ENCODE assay signal across 27 cellular contexts in genomic region chr14:81161088-81161487, GRCh38.
"Had no signal": no experiment of that assay in that cellular context is flagged by ENCODE, and none has a peak within 500 bp of the region (broad histone marks: within the 10 kb centered on the region; RNA-seq: fewer than 3 reads in every experiment).

No MANE protein-coding gene starts in this region.

- H3K27me3 ChIP-seq: ascending aorta, dorsolateral prefrontal cortex, esophagus muscularis mucosa, foreskin keratinocyte, gastrocnemius medialis, heart left ventricle had no signal

- H3K36me3 ChIP-seq: ascending aorta, esophagus muscularis mucosa, gastrocnemius medialis, heart left ventricle had no signal

- H3K4me1 ChIP-seq: ascending aorta, esophagus muscularis mucosa, foreskin keratinocyte, gastrocnemius medialis had no signal

- ATAC-seq: activated CD4-positive, CD25-positive, alpha-beta regulatory T cell treated with anti-CD3 and anti-CD28 coated beads, Interleukin-2, amount 50 U/mL, for 24 hours; activated CD8-positive, alpha-beta memory T cell treated with anti-CD3 and anti-CD28 coated beads, Interleukin-2, amount 10 ng/mL, durations not matched to agents 7 days and 5 days; activated CD8-positive, alpha-beta T cell treated with anti-CD3 and anti-CD28 coated beads, Interleukin-2, amount 10 ng/mL, durations not matched to agents 7 days and 5 days; activated naive CD4-positive, alpha-beta T cell treated with anti-CD3 and anti-CD28 coated beads, Interleukin-2, amount 50 U/mL, for 72 hours; activated T-cell treated with anti-CD3 and anti-CD28 coated beads, Interleukin-2, amount 50 U/mL, for 72 hours; effector memory CD8-positive, alpha-beta T cell; foreskin keratinocyte; gastrocnemius medialis; heart left ventricle had no signal

- H3K9me3 ChIP-seq: ascending aorta, esophagus muscularis mucosa, gastrocnemius medialis, heart left ventricle had no signal

- DNase-seq: activated B cell treated with CpG ODN at 0.5 μM for 24 hours; activated CD4-positive, alpha-beta memory T cell treated with anti-CD3 and anti-CD28 coated beads for 36 hours; activated CD4-positive, alpha-beta T cell treated with anti-CD3 and anti-CD28 coated beads, Interleukin-2, amount 10 ng/mL, durations not matched to agents 24 days and 14 days; activated CD8-positive, alpha-beta memory T cell treated with anti-CD3 and anti-CD28 coated beads, Interleukin-2, amount 10 ng/mL, durations not matched to agents 7 days and 5 days; activated CD8-positive, alpha-beta memory T cell treated with anti-CD3 and anti-CD28 coated beads, Interleukin-2, amount 50 U/mL, for 4 hours; activated CD8-positive, alpha-beta T cell treated with anti-CD3 and anti-CD28 coated beads, Interleukin-2, amount 10 ng/mL, durations not matched to agents 7 days and 5 days; activated gamma-delta T cell; activated naive CD4-positive, alpha-beta T cell; activated naive CD4-positive, alpha-beta T cell treated with anti-CD3 and anti-CD28 coated beads, Interleukin-2, amount 10 ng/mL, durations not matched to agents 7 days and 5 days; activated naive CD8-positive, alpha-beta T cell treated with anti-CD3 and anti-CD28 coated beads, Interleukin-2, amount 10 ng/mL, durations not matched to agents 7 days and 5 days; activated T-cell treated with anti-CD3 and anti-CD28 coated beads, Interleukin-2, amount 50 U/mL, for 24 hours; activated T-cell treated with anti-CD3 and anti-CD28 coated beads, Interleukin-2, amount 50 U/mL, for 72 hours; dorsolateral prefrontal cortex; effector CD4-positive, alpha-beta T cell; effector memory CD8-positive, alpha-beta T cell; foreskin keratinocyte; gastrocnemius medialis; glutamatergic neuron; heart left ventricle; T-helper 2 cell had no signal

- H3K4me3 ChIP-seq: ascending aorta, coronary artery, dorsolateral prefrontal cortex, esophagus muscularis mucosa, gastrocnemius medialis, heart left ventricle had no signal

- FAIRE-seq: bronchial epithelial cell had no signal

- H3K27ac ChIP-seq: ascending aorta, coronary artery, dorsolateral prefrontal cortex, esophagus muscularis mucosa, foreskin keratinocyte, gastrocnemius medialis, heart left ventricle, VCaP had no signal
